Comparison of ENCODE assay signal across 12 cellular contexts in genomic region chr3:26962419-26963355, GRCh38.
DNase-seq lines count a peak whose midpoint lies in the region; ATAC-seq and TF ChIP-seq lines count a peak whose summit lies in the region.
"Had no signal": no experiment of that assay in that cellular context is flagged by ENCODE, and none has a peak within 500 bp of the region (broad histone marks: within the 10 kb centered on the region; RNA-seq: fewer than 3 reads in every experiment).

No MANE protein-coding gene starts in this region.

- no peak overlapping the region for H3K4me3 ChIP-seq in thyroid gland (replicated peaks in 1 of 3)
- no peak overlapping the region for H3K4me3 ChIP-seq in mesendoderm (ENCODE audit: low read length)

- H4K8ac ChIP-seq in mesendoderm (ENCODE audit: low read depth, low read length): no peak overlapping the region

- no peak overlapping the region for H3K56ac ChIP-seq in mesendoderm (ENCODE audit: low read length)

- no peak overlapping the region for H3K9ac ChIP-seq in mesendoderm (ENCODE audit: low read length)

- no peaks in the 10 kb centered on the region for H3K79me1 ChIP-seq in mesendoderm (ENCODE audit: low read length)

- H2AK5ac ChIP-seq in mesendoderm (ENCODE audit: low read length): no peak overlapping the region

- WGBS in thyroid gland, 2 donors: 88 to 93% methylated on average over 6 of the region's 6 CpGs
- WGBS in mesendoderm (ENCODE audit: extremely low coverage, insufficient coverage, low lambda C conversion rate): no CpG with 5 or more reads among the region's 6 CpGs

- no peaks in the 10 kb centered on the region for H3K4me1 ChIP-seq in thyroid gland
- H3K4me1 ChIP-seq in mesendoderm (ENCODE audit: control insufficient read depth, low read depth, low read length): no peaks in the 10 kb centered on the region

- intact Hi-C loops in left ventricle myocardium superior (cut with micrococcal nuclease): no loop called here
- intact Hi-C loops in thyroid gland (cut with DNase I): no loop called here

- H2BK15ac ChIP-seq in mesendoderm (replicated peaks; ENCODE audit: low read depth): no peak overlapping the region

- ATAC-seq in GM18907 (IDR thresholded peaks at IDR 0.05; ENCODE audit: unreplicated experiment) (peak; percentile 95), GM21576 (IDR thresholded peaks at IDR 0.05; ENCODE audit: unreplicated experiment) (peak; percentile 95), HG03159 (IDR thresholded peaks at IDR 0.05; ENCODE audit: unreplicated experiment) (peak; percentile 94), left ventricle myocardium superior (peak; percentile 88)
- ATAC-seq: activated CD4-positive, CD25-positive, alpha-beta regulatory T cell treated with anti-CD3 and anti-CD28 coated beads, Interleukin-2, amount 50 U/mL, for 24 hours; naive thymus-derived CD4-positive, alpha-beta T cell had no signal

- H3K27me3 ChIP-seq in thyroid gland (no peaks in the 10 kb centered on the region), mesendoderm (ENCODE audit: insufficient read depth, low read length, poor library complexity) (no peaks in the 10 kb centered on the region)

- H3K9me3 ChIP-seq in thyroid gland: no peaks in the 10 kb centered on the region

- no peak overlapping the region for H3K4ac ChIP-seq in mesendoderm (ENCODE audit: low read depth, low read length)

- no peak overlapping the region for H4K5ac ChIP-seq in mesendoderm (ENCODE audit: low read length)

- H3K18ac ChIP-seq in mesendoderm (ENCODE audit: low read length): no peak overlapping the region

- no peak for TF ChIP-seq CTCF in thyroid gland (IDR thresholded peaks at IDR 0.05)

- H2BK120ac ChIP-seq in mesendoderm (ENCODE audit: low read depth, low read length): no peak overlapping the region

- no peak overlapping the region for H3K23ac ChIP-seq in mesendoderm (ENCODE audit: low read length)

- H3K79me2 ChIP-seq in mesendoderm (ENCODE audit: control insufficient read depth, insufficient read depth, low read length): no peaks in the 10 kb centered on the region

- no peak overlapping the region for H2BK5ac ChIP-seq in mesendoderm (ENCODE audit: low read length)

- TF ChIP-seq POLR2A in thyroid gland (IDR thresholded peaks at IDR 0.05): no peak

- no peak overlapping the region for H3K27ac ChIP-seq in thyroid gland
- no peak overlapping the region for H3K27ac ChIP-seq in mesendoderm (ENCODE audit: low read depth, low read length)

- no peak overlapping the region for H3K4me2 ChIP-seq in mesendoderm (ENCODE audit: low read length)

- peak; percentile 26 for DNase-seq in left ventricle myocardium superior
- DNase-seq in thyroid gland: no peak
- DNase-seq in NCI-H82 (lab: John Stamatoyannopoulos, UW): no peak
- DNase-seq in GF-D8 (lab: John Stamatoyannopoulos, UW): no peak
- no peak for DNase-seq in mesendoderm
- DNase-seq: effector CD8-positive, alpha-beta T cell; HCEC 1CT; naive thymus-derived CD4-positive, alpha-beta T cell had no signal

- H3K36me3 ChIP-seq in thyroid gland: no peaks in the 10 kb centered on the region
- H3K36me3 ChIP-seq in mesendoderm (ENCODE audit: control insufficient read depth, insufficient read depth, low read length): no peaks in the 10 kb centered on the region
